Comparison of ENCODE assay signal across 1 cellular context in genomic region chr9:32554107-32554506, GRCh38.
TF ChIP-seq lines count a peak whose summit lies in the region.

No MANE protein-coding gene starts in this region.

TF ChIP-seq in HepG2, 621 proteins besides CTCF, POLR2A, EP300 and RAD21:
- no peak for TF ChIP-seq IRF2 (CRISPR knock-in tag; IDR thresholded peaks at IDR 0.05)
- no peak for TF ChIP-seq ZNF430 (CRISPR knock-in tag; IDR thresholded peaks at IDR 0.05)
- no peak for TF ChIP-seq HDAC1 (CRISPR knock-in tag; IDR thresholded peaks at IDR 0.05)
- no peak for TF ChIP-seq ZNF766 (CRISPR knock-in tag; IDR thresholded peaks at IDR 0.05; ENCODE audit: borderline replicate concordance)
- TF ChIP-seq CEBPB (IDR thresholded peaks at IDR 0.05; ENCODE audit: borderline replicate concordance, low read depth, low read length): peak; percentile 95
- no peak for TF ChIP-seq GLI4 (CRISPR knock-in tag; IDR thresholded peaks at IDR 0.05; ENCODE audit: borderline replicate concordance)
- peak; percentile 84 for TF ChIP-seq CEBPG (CRISPR knock-in tag; IDR thresholded peaks at IDR 0.05)
TF ChIP-seq in HepG2: peak in this region for 2.
